In the genomic region with DNA sequence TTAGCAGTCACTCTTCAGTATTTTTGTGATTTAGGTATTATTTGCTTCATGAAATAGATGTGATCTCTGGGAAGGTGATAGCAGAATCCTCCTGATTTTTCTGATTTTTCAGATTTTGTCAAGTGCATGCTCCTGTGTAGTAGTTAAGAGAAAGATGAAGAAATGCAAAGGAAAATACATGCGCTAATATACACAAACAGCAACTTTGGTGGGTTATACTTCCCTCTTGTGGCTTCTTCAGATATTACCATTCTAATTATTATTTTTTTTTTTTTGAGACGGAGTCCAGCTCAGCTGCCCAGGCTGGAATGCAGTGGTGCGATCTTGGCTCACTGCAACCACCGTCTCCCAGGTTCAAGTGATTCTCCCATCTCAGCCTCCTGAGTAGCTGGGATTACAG, we compare ENCODE assay signal across 9 cellular contexts. TPM values are rescaled to one million over a fixed set of nuclear protein-coding genes. Genes with fewer than 3 reads are reported as not detected.
DNase-seq lines count a peak whose midpoint lies in the region; ATAC-seq, FAIRE-seq and TF ChIP-seq lines count a peak whose summit lies in the region.
"Had no signal": no experiment of that assay in that cellular context is flagged by ENCODE, and none has a peak within 500 bp of the region (broad histone marks: within the 10 kb centered on the region; RNA-seq: fewer than 3 reads in every experiment).

No MANE protein-coding gene starts in this region.

- CTCF ChIA-PET in A673 (lab: Charles Lee): interaction anchor here (0.6 to 1.0 kb wide), 3 partner anchors 131 to 219 kb away, joined by 3 to 4 read pairs (median 3); no protein-coding TSS in a partner anchor

- H3K9me3 ChIP-seq in A673 (ENCODE audit: low read depth, low read length, poor library complexity, severe bottlenecking): no peaks in the 10 kb centered on the region
- no peaks in the 10 kb centered on the region for H3K9me3 ChIP-seq in effector memory CD4-positive, alpha-beta T cell (ENCODE audit: control insufficient read depth, low read length)

- H3K9me3 Mint-ChIP-seq in activated naive CD4-positive, alpha-beta T cell treated with anti-CD3 and anti-CD28 coated beads, Interleukin-2, amount 50 U/mL, for 72 hours: no peaks in the 10 kb centered on the region

- POLR2A ChIA-PET in A673 (lab: Charles Lee; ENCODE audit: low non-redundant PET): interaction anchor here (0.6 kb wide), 2 partner anchors 19 to 157 kb away, joined by 3 read pairs; no protein-coding TSS in a partner anchor

- H3K36me3 ChIP-seq in A673 (ENCODE audit: insufficient read depth, low read length, poor library complexity, severe bottlenecking) (peaks cover 87% of the 10 kb centered on the region), kidney epithelial cell (ENCODE audit: control insufficient read depth, insufficient read depth, low read length) (peaks cover 3% of the 10 kb centered on the region)
- H3K36me3 ChIP-seq in effector memory CD4-positive, alpha-beta T cell (ENCODE audit: control insufficient read depth, insufficient read depth, low read length): no peaks in the 10 kb centered on the region

- no peak overlapping the region for H3K27ac ChIP-seq in A673 (ENCODE audit: low read depth, low read length, poor library complexity, severe bottlenecking)
- no peak overlapping the region for H3K27ac ChIP-seq in effector memory CD4-positive, alpha-beta T cell (ENCODE audit: insufficient read depth, low read length, poor library complexity, severe bottlenecking)

- H3K27ac Mint-ChIP-seq in activated naive CD4-positive, alpha-beta T cell treated with anti-CD3 and anti-CD28 coated beads, Interleukin-2, amount 50 U/mL, for 72 hours: peak overlapping the region; percentile 79 to 91

- peak; percentile 37 for ATAC-seq in HG03521 (IDR thresholded peaks at IDR 0.05; ENCODE audit: unreplicated experiment)
- no peak for ATAC-seq in activated naive CD4-positive, alpha-beta T cell treated with anti-CD3 and anti-CD28 coated beads, Interleukin-2, amount 50 U/mL, for 72 hours

- TF ChIP-seq CTCF in A673 (conservative IDR thresholded peaks at IDR 0.05; ENCODE audit: low read depth, low read length) (peak; percentile 54), kidney epithelial cell (IDR thresholded peaks at IDR 0.05; ENCODE audit: insufficient read depth, low read length, poor library complexity, severe bottlenecking) (peak; percentile 42)

- H3K4me3 ChIP-seq in A673 (ENCODE audit: low read depth, low read length, poor library complexity, severe bottlenecking): no peak overlapping the region
- no peak overlapping the region for H3K4me3 ChIP-seq in kidney epithelial cell (ENCODE audit: low read depth, low read length)
- H3K4me3 ChIP-seq in effector memory CD4-positive, alpha-beta T cell (ENCODE audit: insufficient read depth, low read depth, low read length, poor library complexity, severe bottlenecking): no peak overlapping the region

- no TSS peak for BruUV-seq in A673 (replicated peaks; lab: Mats Ljungman, UMichigan)

- FAIRE-seq in G401.6 (lab: Jason Lieb, UNC): peak; percentile 74

- peaks cover 17% of the 10 kb centered on the region for H3K4me1 ChIP-seq in A673 (ENCODE audit: insufficient read depth, low read length, poor library complexity, severe bottlenecking)
- H3K4me1 ChIP-seq in effector memory CD4-positive, alpha-beta T cell (ENCODE audit: control insufficient read depth, insufficient read depth, low read length, poor library complexity, severe bottlenecking): no peaks in the 10 kb centered on the region

- DNase-seq in A673 (ENCODE audit: low spot score) (peak; percentile 60), kidney epithelial cell (ENCODE audit: low read depth) (no peak), HuH-7.5 (ENCODE audit: low spot score) (no peak), UCSD-AML1 (lab: John Stamatoyannopoulos, UW; ENCODE audit: unreplicated experiment) (no peak)
- no peak for DNase-seq in activated naive CD4-positive, alpha-beta T cell treated with anti-CD3 and anti-CD28 coated beads, Interleukin-2, amount 50 U/mL, for 72 hours (ENCODE audit: low spot score in 2 of 2)
- DNase-seq in effector memory CD4-positive, alpha-beta T cell: no peak
- DNase-seq: left cardiac atrium had no signal

- peaks cover 5 to 57% of the 10 kb centered on the region in 2 donors for H3K36me3 Mint-ChIP-seq in activated naive CD4-positive, alpha-beta T cell treated with anti-CD3 and anti-CD28 coated beads, Interleukin-2, amount 50 U/mL, for 72 hours

- intact Hi-C loops in A673 (cut with micrococcal nuclease; ENCODE audit: unreplicated experiment): loop anchor here (2.0 kb wide), 1 partner anchor 132 kb away; no protein-coding TSS in a partner anchor

- no peaks in the 10 kb centered on the region for H3K27me3 ChIP-seq in A673 (replicated peaks; ENCODE audit: insufficient read depth, low read depth, low read length, poor library complexity)
- H3K27me3 ChIP-seq in kidney epithelial cell (ENCODE audit: control insufficient read depth, insufficient read depth, low read length): no peaks in the 10 kb centered on the region
- H3K27me3 ChIP-seq in effector memory CD4-positive, alpha-beta T cell (replicated peaks; ENCODE audit: control insufficient read depth, insufficient read depth, low read length, poor library complexity, severe bottlenecking): no peaks in the 10 kb centered on the region

RNA-seq across cellular contexts. Expression of a gene that starts 31.7 kb away (rescaled TPM):
- 267 and 269 TPM in 2 replicates for total RNA-seq in A673 (2021)
- 100 to 1,000 TPM; 187 to 307 TPM for total RNA-seq in activated naive CD4-positive, alpha-beta T cell treated with anti-CD3 and anti-CD28 coated beads, Interleukin-2, amount 50 U/mL, for 72 hours
- 26.5 and 39.1 TPM in 2 replicates for total RNA-seq in kidney epithelial cell
